ENCODE assay signal across 19 cellular contexts in the genomic region with DNA sequence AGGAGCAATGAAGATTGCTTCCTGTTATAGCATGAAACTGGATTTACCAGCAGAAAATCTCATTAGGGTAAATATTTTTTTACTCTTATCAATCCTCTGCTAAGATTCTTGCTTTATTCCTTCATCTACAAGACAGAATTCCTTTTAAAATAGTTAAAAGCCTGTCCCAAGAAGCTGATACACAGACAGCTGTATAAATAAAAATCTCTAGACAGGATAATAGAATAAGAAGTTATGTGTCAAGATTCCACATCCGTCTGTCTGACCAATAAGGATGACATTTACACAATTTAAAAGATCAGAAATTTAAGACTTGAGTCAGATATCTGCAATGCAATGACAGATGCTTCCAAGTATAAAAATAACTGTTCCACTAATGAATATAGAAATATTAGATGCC.
"Had no signal": no experiment of that assay in that cellular context is flagged by ENCODE, and none has a peak within 500 bp of the region (broad histone marks: within the 10 kb centered on the region; RNA-seq: fewer than 3 reads in every experiment).

No MANE protein-coding gene starts in this region.

- H3K4me3 ChIP-seq: dorsolateral prefrontal cortex, prostate gland, spleen, stomach, testis had no signal

- H3K9me3 ChIP-seq: prostate gland, stomach, testis had no signal

- H3K4me1 Mint-ChIP-seq: nephron had no signal

- H3K4me3 Mint-ChIP-seq: activated CD4-positive, alpha-beta T cell treated with anti-CD3 and anti-CD28 coated beads, Interleukin-2, amount 10 ng/mL, durations not matched to agents 7 days and 5 days; activated naive CD8-positive, alpha-beta T cell treated with anti-CD3 and anti-CD28 coated beads, Interleukin-2, amount 10 ng/mL, durations not matched to agents 7 days and 5 days; nephron; T-helper 2 cell treated with Interferon-gamma antibody and Interleukin-4, amounts not matched to agents 5 μg/mL and 100 μg/mL, for 36 hours had no signal

- H3K9me3 Mint-ChIP-seq: activated CD4-positive, alpha-beta T cell treated with anti-CD3 and anti-CD28 coated beads, Interleukin-2, amount 10 ng/mL, durations not matched to agents 7 days and 5 days; T-helper 2 cell treated with Interferon-gamma antibody and Interleukin-4, amounts not matched to agents 5 μg/mL and 100 μg/mL, for 36 hours had no signal

- H3K27ac Mint-ChIP-seq: activated CD4-positive, alpha-beta T cell treated with anti-CD3 and anti-CD28 coated beads, Interleukin-2, amount 10 ng/mL, durations not matched to agents 7 days and 5 days; activated naive CD8-positive, alpha-beta T cell treated with anti-CD3 and anti-CD28 coated beads, Interleukin-2, amount 10 ng/mL, durations not matched to agents 7 days and 5 days; nephron; T-helper 2 cell treated with Interferon-gamma antibody and Interleukin-4, amounts not matched to agents 5 μg/mL and 100 μg/mL, for 36 hours had no signal

- H3K36me3 ChIP-seq: prostate gland, spleen, stomach had no signal

- DNase-seq: activated CD4-positive, alpha-beta T cell treated with anti-CD3 and anti-CD28 coated beads, Interleukin-2, amount 10 ng/mL, durations not matched to agents 7 days and 5 days; activated CD4-positive, CD25-positive, alpha-beta regulatory T cell; activated naive CD4-positive, alpha-beta T cell; activated naive CD8-positive, alpha-beta T cell treated with anti-CD3 and anti-CD28 coated beads, Interleukin-2, amount 10 ng/mL, durations not matched to agents 7 days and 5 days; dorsolateral prefrontal cortex; hippocampal formation; kidney glomerular epithelial cell; left ventricle myocardium superior; mesenchymal stem cell; nucleus accumbens; right cardiac atrium; spleen; stimulated activated CD4-positive, alpha-beta T cell treated with anti-CD3 and anti-CD28 coated beads, Interleukin-1b, Interleukin-23, amount 100 ng/mL, for 48 hours; stomach; SW 1271; testis had no signal

- H3K4me1 ChIP-seq: prostate gland, spleen, stomach, testis had no signal

- H3K27ac ChIP-seq: dorsolateral prefrontal cortex, prostate gland, spleen, stomach, testis had no signal

- H3K27me3 ChIP-seq: dorsolateral prefrontal cortex, spleen, stomach, testis had no signal
